ENCODE assay signal across 9 cellular contexts in the genomic region with DNA sequence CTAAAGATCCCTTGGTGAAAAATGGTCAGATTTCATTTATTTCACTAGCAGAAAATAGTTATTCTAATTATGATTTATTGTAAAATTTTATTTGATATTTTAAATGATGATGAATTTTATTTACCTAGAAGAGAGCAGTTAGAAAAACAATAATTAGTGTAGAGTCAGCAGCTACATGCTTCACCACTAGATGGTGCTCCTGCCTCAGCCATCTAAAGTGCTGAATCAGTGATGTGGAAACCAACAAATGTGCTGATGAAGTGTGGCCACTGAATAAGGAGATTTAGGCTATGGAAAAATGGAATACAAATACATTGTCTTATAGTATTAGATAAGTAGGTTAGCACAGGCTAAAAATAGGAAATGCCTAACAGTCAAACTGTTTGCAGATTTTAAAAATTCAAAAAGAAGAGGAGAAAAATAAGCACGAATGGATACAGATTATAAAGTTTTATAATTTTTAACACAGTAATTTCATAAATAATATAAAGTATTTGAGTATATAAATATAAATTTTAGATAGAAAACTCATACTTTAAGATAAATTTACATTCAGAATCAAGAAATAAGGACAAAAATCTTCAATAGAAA.
DNase-seq lines count a peak whose midpoint lies in the region; ATAC-seq and TF ChIP-seq lines count a peak whose summit lies in the region.
"Had no signal": no experiment of that assay in that cellular context is flagged by ENCODE, and none has a peak within 500 bp of the region (broad histone marks: within the 10 kb centered on the region; RNA-seq: fewer than 3 reads in every experiment).

No MANE protein-coding gene starts in this region.

- H3K9me3 ChIP-seq in left ventricle myocardium inferior (replicated peaks): no peaks in the 10 kb centered on the region
- H3K9me3 ChIP-seq: BLaER1 treated with 17β-estradiol and CSF1 and Interleukin-3, amounts not matched to agents 10 nM and 100 nM had no signal

- DNase-seq in NK-92 treated with Interleukin-12 subunit alpha and Interleukin-12 subunit beta, amount 100 ng/mL, for 24 hours (lab: John Stamatoyannopoulos, UW): peak; percentile 25
- no peak for DNase-seq in NK-92 (lab: John Stamatoyannopoulos, UW; ENCODE audit: unreplicated experiment)
- peak; percentile 84 for DNase-seq in NCI-H1694 (lab: John Stamatoyannopoulos, UW)
- DNase-seq in T-helper 2 cell treated with Interferon-gamma antibody and Interleukin-4, amounts not matched to agents 5 μg/mL and 100 μg/mL, for 36 hours (ENCODE audit: low spot score): peak; percentile 43
- DNase-seq in amygdala (lab: John Stamatoyannopoulos, UW): peak in 50 of 56 donors; percentile 1 to 89 (median 32)
- peak; percentile 53 for DNase-seq in left ventricle myocardium inferior
- DNase-seq in retinal pigment epithelial cell (ENCODE audit: low read depth): peak; percentile 43

- H3K4me1 Mint-ChIP-seq in T-helper 2 cell treated with Interferon-gamma antibody and Interleukin-4, amounts not matched to agents 5 μg/mL and 100 μg/mL, for 36 hours (ENCODE audit: low read depth): peaks cover 6% of the 10 kb centered on the region

- peak; percentile 92 for TF ChIP-seq CTCF in left ventricle myocardium inferior (IDR thresholded peaks at IDR 0.05; ENCODE audit: borderline replicate concordance)
- TF ChIP-seq CTCF in retinal pigment epithelial cell (conservative IDR thresholded peaks at IDR 0.05; ENCODE audit: low read depth, low read length): peak; percentile 89

- no peak for ATAC-seq in HG02970 (IDR thresholded peaks at IDR 0.05; ENCODE audit: low FRiP score, unreplicated experiment)

- peak overlapping the region; percentile 64 for H3K27ac ChIP-seq in left ventricle myocardium inferior (replicated peaks)
- H3K27ac ChIP-seq: BLaER1 treated with 17β-estradiol and CSF1 and Interleukin-3, amounts not matched to agents 10 nM and 100 nM had no signal

- H3K9me3 Mint-ChIP-seq in T-helper 2 cell treated with Interferon-gamma antibody and Interleukin-4, amounts not matched to agents 5 μg/mL and 100 μg/mL, for 36 hours: no peaks in the 10 kb centered on the region

- intact Hi-C loops in left ventricle myocardium inferior (cut with micrococcal nuclease): loop anchor here (5.0 to 10.0 kb wide), 2 partner anchors 679 to 937 kb away; partner anchors contain the start of gene STAG1

- peaks cover 3% of the 10 kb centered on the region for H3K36me3 ChIP-seq in left ventricle myocardium inferior
- H3K36me3 ChIP-seq: BLaER1 treated with 17β-estradiol and CSF1 and Interleukin-3, amounts not matched to agents 10 nM and 100 nM had no signal

- peaks cover 38% of the 10 kb centered on the region for H3K4me1 ChIP-seq in left ventricle myocardium inferior

- peaks cover 6% of the 10 kb centered on the region for H3K27me3 Mint-ChIP-seq in T-helper 2 cell treated with Interferon-gamma antibody and Interleukin-4, amounts not matched to agents 5 μg/mL and 100 μg/mL, for 36 hours (ENCODE audit: low read depth)

- no peaks in the 10 kb centered on the region for H3K27me3 ChIP-seq in left ventricle myocardium inferior (ENCODE audit: low read depth)
- H3K27me3 ChIP-seq: BLaER1 treated with 17β-estradiol and CSF1 and Interleukin-3, amounts not matched to agents 10 nM and 100 nM had no signal

- no peak overlapping the region for H3K27ac Mint-ChIP-seq in T-helper 2 cell treated with Interferon-gamma antibody and Interleukin-4, amounts not matched to agents 5 μg/mL and 100 μg/mL, for 36 hours

- H3K4me3 ChIP-seq in left ventricle myocardium inferior (no peak overlapping the region), retinal pigment epithelial cell (ENCODE audit: low read length) (no peak overlapping the region)
- H3K4me3 ChIP-seq: BLaER1 treated with 17β-estradiol and CSF1 and Interleukin-3, amounts not matched to agents 10 nM and 100 nM had no signal

- no peaks in the 10 kb centered on the region for H3K36me3 Mint-ChIP-seq in T-helper 2 cell treated with Interferon-gamma antibody and Interleukin-4, amounts not matched to agents 5 μg/mL and 100 μg/mL, for 36 hours (ENCODE audit: low read depth)

- no peak overlapping the region for H3K4me3 Mint-ChIP-seq in T-helper 2 cell treated with Interferon-gamma antibody and Interleukin-4, amounts not matched to agents 5 μg/mL and 100 μg/mL, for 36 hours
